In the genomic region with DNA sequence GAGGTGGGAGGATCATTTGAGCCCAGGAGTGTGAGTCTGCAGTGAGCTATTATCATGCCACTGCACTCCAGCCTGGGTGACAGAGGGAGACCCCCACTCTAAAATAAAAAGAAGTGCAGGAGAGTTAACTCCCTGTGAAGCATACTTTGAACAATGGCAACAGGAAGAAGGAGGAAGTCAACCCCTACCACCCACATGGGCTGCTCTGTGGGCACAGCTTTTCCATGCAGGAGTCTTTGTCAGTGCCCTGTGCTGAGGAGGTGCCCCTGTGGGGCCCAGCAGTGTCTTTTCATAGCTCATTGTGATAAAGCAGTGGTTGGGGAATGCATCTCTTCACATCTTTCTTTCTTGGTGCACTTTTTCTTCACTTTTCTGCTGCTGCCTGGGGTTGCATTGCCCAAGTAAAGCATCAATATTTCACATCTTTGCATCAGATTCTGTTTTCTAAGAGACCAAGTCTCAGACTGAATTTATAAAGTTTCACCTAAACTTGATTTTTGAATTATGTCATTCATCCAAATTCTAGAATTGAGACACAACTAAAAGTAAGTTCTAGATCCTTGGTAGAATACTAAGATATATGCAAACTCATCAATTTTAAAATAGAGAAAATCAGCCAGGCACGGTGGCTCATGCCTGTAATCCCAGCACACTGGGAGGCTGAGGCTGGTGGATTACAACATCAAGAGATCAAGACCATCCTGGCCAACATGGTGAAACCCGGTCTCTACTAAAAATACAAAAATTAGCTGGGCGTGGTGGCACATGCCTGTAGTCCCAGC, we compare ENCODE assay signal across 3 cellular contexts.
TF ChIP-seq lines count a peak whose summit lies in the region.

No MANE protein-coding gene starts in this region.

TF ChIP-seq in A549, 52 proteins besides CTCF, POLR2A, EP300 and RAD21:
- TF ChIP-seq KDM1A (IDR thresholded peaks at IDR 0.05; ENCODE audit: low read depth) (no peak), MAZ (IDR thresholded peaks at IDR 0.05; ENCODE audit: borderline replicate concordance, low read depth, low read length) (no peak), ELK1 (IDR thresholded peaks at IDR 0.05; ENCODE audit: low read depth, low read length) (no peak), MAFK (IDR thresholded peaks at IDR 0.05; ENCODE audit: partially characterized antibody) (peak; percentile 88)
TF ChIP-seq in A549: peak in this region for 1.

TF ChIP-seq in GM23338, 12 proteins besides CTCF, POLR2A, EP300 and RAD21 (continues in another document):
- TF ChIP-seq ZNF114 (CRISPR knock-in tag; IDR thresholded peaks at IDR 0.05) (no peak), EZH2phosphoT487 (IDR thresholded peaks at IDR 0.05; ENCODE audit: unreplicated experiment) (no peak), NANOG (IDR thresholded peaks at IDR 0.05; ENCODE audit: borderline replicate concordance) (no peak), JUNB (IDR thresholded peaks at IDR 0.05; ENCODE audit: unreplicated experiment) (no peak), REST (IDR thresholded peaks at IDR 0.05; ENCODE audit: unreplicated experiment) (no peak), POLR2AphosphoS5 (IDR thresholded peaks at IDR 0.05; ENCODE audit: low read depth) (no peak), ZNF331 (CRISPR knock-in tag; IDR thresholded peaks at IDR 0.05; ENCODE audit: low read depth) (no peak), CREB1 (CRISPR knock-in tag; IDR thresholded peaks at IDR 0.05; ENCODE audit: low read depth) (no peak), EZH2 (IDR thresholded peaks at IDR 0.05; ENCODE audit: low read depth, unreplicated experiment) (no peak)
- TF ChIP-seq, protein P1, sequence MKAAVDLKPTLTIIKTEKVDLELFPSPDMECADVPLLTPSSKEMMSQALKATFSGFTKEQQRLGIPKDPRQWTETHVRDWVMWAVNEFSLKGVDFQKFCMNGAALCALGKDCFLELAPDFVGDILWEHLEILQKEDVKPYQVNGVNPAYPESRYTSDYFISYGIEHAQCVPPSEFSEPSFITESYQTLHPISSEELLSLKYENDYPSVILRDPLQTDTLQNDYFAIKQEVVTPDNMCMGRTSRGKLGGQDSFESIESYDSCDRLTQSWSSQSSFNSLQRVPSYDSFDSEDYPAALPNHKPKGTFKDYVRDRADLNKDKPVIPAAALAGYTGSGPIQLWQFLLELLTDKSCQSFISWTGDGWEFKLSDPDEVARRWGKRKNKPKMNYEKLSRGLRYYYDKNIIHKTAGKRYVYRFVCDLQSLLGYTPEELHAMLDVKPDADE (IDR thresholded peaks at IDR 0.05): no peak

TF ChIP-seq in WTC11, 78 proteins besides CTCF, POLR2A, EP300 and RAD21 (continued from another document):
- no peak for TF ChIP-seq OVOL2 (CRISPR knock-in tag; IDR thresholded peaks at IDR 0.05; ENCODE audit: borderline replicate concordance)
- TF ChIP-seq E2F4 (CRISPR knock-in tag; IDR thresholded peaks at IDR 0.05; ENCODE audit: borderline replicate concordance, low read depth): no peak
- TF ChIP-seq RELA (CRISPR knock-in tag; IDR thresholded peaks at IDR 0.05; ENCODE audit: borderline replicate concordance): no peak
- peak; percentile 52; the same call in 1 of the 2 replicates for TF ChIP-seq ZNF423 (CRISPR knock-in tag; IDR thresholded peaks at IDR 0.05)
